ENCODE assay signal across 11 cellular contexts in genomic region chr10:98055875-98056516, GRCh38. TPM values are rescaled to one million over a fixed set of nuclear protein-coding genes. Genes with fewer than 3 reads are reported as not detected.
DNase-seq lines count a peak whose midpoint lies in the region; ATAC-seq and TF ChIP-seq lines count a peak whose summit lies in the region.
"Had no signal": no experiment of that assay in that cellular context is flagged by ENCODE, and none has a peak within 500 bp of the region (broad histone marks: within the 10 kb centered on the region; RNA-seq: fewer than 3 reads in every experiment).

No MANE protein-coding gene starts in this region.

- no peaks in the 10 kb centered on the region for H3K36me3 ChIP-seq in PC-3 (ENCODE audit: low read depth, low read length)
- H3K36me3 ChIP-seq: heart right ventricle had no signal

- peaks cover 6 to 7% of the 10 kb centered on the region in 2 donors for H3K9me3 Mint-ChIP-seq in stimulated activated naive CD8-positive, alpha-beta T cell treated with anti-CD3 and anti-CD28 coated beads, Interleukin-15, amount 100 ng/mL, for 72 hours
- H3K9me3 Mint-ChIP-seq: CD8-positive, alpha-beta memory T cell had no signal

- H3K4me2 ChIP-seq in PC-3 (ENCODE audit: low read length), result no peak overlapping the region

- H3K27me3 ChIP-seq in PC-3 (ENCODE audit: low read length), result peaks cover 23% of the 10 kb centered on the region; the same call in 1 of the 2 replicates

- no peak for ATAC-seq in stimulated activated naive CD8-positive, alpha-beta T cell treated with anti-CD3 and anti-CD28 coated beads, Interleukin-15, Interleukin-2, amounts not matched to agents 100 U/mL and 50 U/mL, for 24 hours
- ATAC-seq in stimulated activated naive CD8-positive, alpha-beta T cell treated with anti-CD3 and anti-CD28 coated beads, Interleukin-15, amount 100 ng/mL, for 72 hours, result no peak
- ATAC-seq in PC-3 (no peak), GM21528 (IDR thresholded peaks at IDR 0.05; ENCODE audit: low FRiP score, unreplicated experiment) (no peak)
- ATAC-seq: heart right ventricle had no signal

- TF ChIP-seq CTCF in PC-3 (conservative IDR thresholded peaks at IDR 0.05; ENCODE audit: low read depth, low read length) (no peak), epithelial cell of proximal tubule (conservative IDR thresholded peaks at IDR 0.05; ENCODE audit: low read depth, low read length) (no peak)

- CTCF ChIA-PET in PC-3 (lab: Charles Lee), result no interaction called here

- H3K4me1 Mint-ChIP-seq in stimulated activated naive CD8-positive, alpha-beta T cell treated with anti-CD3 and anti-CD28 coated beads, Interleukin-15, amount 100 ng/mL, for 72 hours, result no peaks in the 10 kb centered on the region
- H3K4me1 Mint-ChIP-seq: CD8-positive, alpha-beta memory T cell had no signal

- no peaks in the 10 kb centered on the region for H4K20me1 ChIP-seq in PC-3 (ENCODE audit: low read length)

- no peak overlapping the region for H3K27ac ChIP-seq in PC-3 (ENCODE audit: low read length)
- H3K27ac ChIP-seq: heart right ventricle had no signal

- no peaks in the 10 kb centered on the region for H3K9me2 ChIP-seq in PC-3 (replicated peaks; ENCODE audit: low read length)

- intact Hi-C loops in PC-3 (cut with micrococcal nuclease), result no loop called here

- peak; percentile 43 for DNase-seq in stimulated activated naive CD8-positive, alpha-beta T cell treated with anti-CD3 and anti-CD28 coated beads, Interleukin-15, Interleukin-2, amounts not matched to agents 100 U/mL and 50 U/mL, for 24 hours
- no peak for DNase-seq in stimulated activated naive CD8-positive, alpha-beta T cell treated with anti-CD3 and anti-CD28 coated beads, Interleukin-15, amount 100 ng/mL, for 72 hours
- DNase-seq in PC-3 (peak; percentile 31), epithelial cell of proximal tubule (ENCODE audit: low read depth) (peak; percentile 10), NCI-H1436 (lab: John Stamatoyannopoulos, UW) (no peak), NCI-H2081 (lab: John Stamatoyannopoulos, UW) (no peak), NCI-H2107 (lab: John Stamatoyannopoulos, UW) (no peak)
- DNase-seq: CD8-positive, alpha-beta memory T cell; heart right ventricle; SIG-M5 had no signal

- no peak overlapping the region for H3K4me3 Mint-ChIP-seq in stimulated activated naive CD8-positive, alpha-beta T cell treated with anti-CD3 and anti-CD28 coated beads, Interleukin-15, amount 100 ng/mL, for 72 hours
- H3K4me3 Mint-ChIP-seq: CD8-positive, alpha-beta memory T cell had no signal

- H3K27ac Mint-ChIP-seq in stimulated activated naive CD8-positive, alpha-beta T cell treated with anti-CD3 and anti-CD28 coated beads, Interleukin-15, amount 100 ng/mL, for 72 hours, result no peak overlapping the region
- H3K27ac Mint-ChIP-seq: CD8-positive, alpha-beta memory T cell had no signal

- H3K9me3 ChIP-seq in PC-3 (ENCODE audit: low read length), result no peaks in the 10 kb centered on the region
- H3K9me3 ChIP-seq: heart right ventricle had no signal

- no peaks in the 10 kb centered on the region for H3K4me1 ChIP-seq in PC-3 (ENCODE audit: insufficient read depth, low read length)
- H3K4me1 ChIP-seq: heart right ventricle had no signal

- no TSS peak for BruUV-seq in PC-3 (replicated peaks; lab: Mats Ljungman, UMichigan)

- H2AFZ ChIP-seq in PC-3 (ENCODE audit: low read length), result no peak overlapping the region

- POLR2A ChIA-PET in PC-3 (lab: Charles Lee; ENCODE audit: unreplicated experiment), result no interaction called here

- H3K4me3 ChIP-seq in PC-3 (ENCODE audit: low read length), result no peak overlapping the region
- no peak overlapping the region for H3K4me3 ChIP-seq in epithelial cell of proximal tubule (ENCODE audit: low read depth, low read length)
- H3K4me3 ChIP-seq: heart right ventricle had no signal

- no peaks in the 10 kb centered on the region for H3F3A ChIP-seq in PC-3 (ENCODE audit: low read length, unreplicated experiment)

- no peak overlapping the region for H3K9ac ChIP-seq in PC-3 (ENCODE audit: low read length)

- peaks cover 46% of the 10 kb centered on the region for H3K27me3 Mint-ChIP-seq in stimulated activated naive CD8-positive, alpha-beta T cell treated with anti-CD3 and anti-CD28 coated beads, Interleukin-15, amount 100 ng/mL, for 72 hours

- no peaks in the 10 kb centered on the region for H3K79me2 ChIP-seq in PC-3 (ENCODE audit: low read length)

RNA-seq across cellular contexts. Expression of gene CRTAC1, which starts 25.6 kb away (rescaled TPM):
- total RNA-seq in PC-3 (2014; rRNA removed) (not detected in 2 replicates), epithelial cell of proximal tubule (0.06 TPM in 1 of 2 replicates, not detected in the other)
- total RNA-seq: CD8-positive, alpha-beta memory T cell had no signal

Comparison
In these comparisons a context has a peak if more than half of its experiments do, and no peak if none do; other contexts are left out.
1. DNase-seq: peak in stimulated activated naive CD8-positive, alpha-beta T cell treated with anti-CD3 and anti-CD28 coated beads, Interleukin-15, Interleukin-2, amounts not matched to agents 100 U/mL and 50 U/mL, for 24 hours (single experiment), PC-3 (single experiment) and epithelial cell of proximal tubule (single experiment); none in stimulated activated naive CD8-positive, alpha-beta T cell treated with anti-CD3 and anti-CD28 coated beads, Interleukin-15, amount 100 ng/mL, for 72 hours (0 of 2), NCI-H1436 (single experiment), NCI-H2081 (0 of 2) and NCI-H2107 (single experiment).